Comparison of ENCODE assay signal across 18 cellular contexts in genomic region chr7:133583545-133584171, GRCh38.
"Had no signal": no experiment of that assay in that cellular context is flagged by ENCODE, and none has a peak within 500 bp of the region (broad histone marks: within the 10 kb centered on the region; RNA-seq: fewer than 3 reads in every experiment).

No MANE protein-coding gene starts in this region.

- FAIRE-seq: endometrium, pancreas, urothelium cell line had no signal

- H3K27ac ChIP-seq: cardiac muscle cell, dorsolateral prefrontal cortex, neural progenitor cell, pancreas, thoracic aorta had no signal

- H3K27me3 ChIP-seq: cardiac muscle cell, dorsolateral prefrontal cortex, neural progenitor cell, pancreas had no signal

- H2AFZ ChIP-seq: neural progenitor cell had no signal

- H3K4me3 ChIP-seq: cardiac muscle cell, dorsolateral prefrontal cortex, neural progenitor cell, pancreas, thoracic aorta had no signal

- DNase-seq: activated CD4-positive, CD25-positive, alpha-beta regulatory T cell treated with anti-CD3 and anti-CD28 coated beads, Interleukin-2, amount 50 U/mL, for 72 hours; activated naive CD4-positive, alpha-beta T cell treated with anti-CD3 and anti-CD28 coated beads, Interleukin-2, amount 10 ng/mL, durations not matched to agents 7 days and 5 days; activated T-cell treated with anti-CD3 and anti-CD28 coated beads for 4 hours; dorsolateral prefrontal cortex; kidney glomerular epithelial cell; left ventricle myocardium superior; pancreas; stimulated activated CD4-positive, alpha-beta T cell treated with anti-CD3 and anti-CD28 coated beads, Interleukin-2, amount 100 ng/mL, for 24 hours; T-helper 1 cell; T1000 had no signal

- H3K9me3 ChIP-seq: pancreas, thoracic aorta had no signal

- ATAC-seq: esophagus mucosa; left ventricle myocardium superior; pancreas; sciatic nerve; stimulated activated effector memory CD8-positive, alpha-beta T cell treated with anti-CD3 and anti-CD28 coated beads, Interleukin-12 subunit alpha, Interleukin-12 subunit beta, amount 100 ng/mL, for 72 hours had no signal

- H3K4me2 ChIP-seq: neural progenitor cell had no signal

- H3K36me3 ChIP-seq: cardiac muscle cell, neural progenitor cell, pancreas, thoracic aorta had no signal

- H3K4me1 ChIP-seq: neural progenitor cell had no signal

- H3K9ac ChIP-seq: neural progenitor cell had no signal
